Comparison of ENCODE assay signal across 8 cellular contexts in the genomic region with DNA sequence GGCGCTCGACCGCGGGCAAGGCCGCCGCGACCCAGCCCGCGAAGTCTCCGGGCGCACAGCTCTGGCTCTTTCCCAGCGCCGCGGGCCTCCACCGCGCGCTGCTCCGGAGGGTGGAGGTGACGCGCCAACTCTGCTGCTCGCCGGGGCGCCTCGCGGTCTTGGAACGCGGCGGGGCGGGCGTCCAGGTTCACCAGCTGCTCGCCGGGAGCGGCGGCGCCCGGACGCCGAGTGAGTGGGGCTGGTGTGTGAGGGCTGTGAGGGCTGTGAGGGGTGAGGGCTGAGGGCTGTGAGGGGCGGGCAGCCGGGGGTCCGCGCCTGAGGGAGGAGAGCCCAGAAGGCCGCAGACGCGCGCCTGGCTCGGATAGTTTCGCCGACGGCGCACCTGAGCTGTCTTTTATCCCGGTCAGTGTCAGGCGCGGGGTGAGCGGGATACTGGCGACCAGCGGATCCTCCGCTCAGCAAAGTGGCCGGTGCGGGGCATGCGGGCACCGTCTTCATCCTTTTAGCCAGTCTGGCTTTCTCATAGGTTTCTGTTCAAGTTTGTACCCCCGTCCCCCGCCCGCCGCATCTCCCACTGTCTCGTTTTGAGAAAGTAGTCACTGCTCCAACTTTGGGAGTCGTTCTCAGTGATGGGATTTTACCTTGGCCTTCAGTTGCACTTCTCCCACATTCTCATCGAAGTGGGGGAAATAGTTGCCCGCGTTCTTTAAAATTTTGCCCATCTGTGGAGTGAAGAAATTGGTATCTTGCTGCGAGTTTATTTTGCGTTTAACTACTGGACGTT. TPM values are rescaled to one million over a fixed set of nuclear protein-coding genes. Genes with fewer than 3 reads are reported as not detected.
DNase-seq lines count a peak whose midpoint lies in the region; ATAC-seq, FAIRE-seq and TF ChIP-seq lines count a peak whose summit lies in the region.

No MANE protein-coding gene starts in this region.

- peaks cover 0 to 7% (median 0%) of the 10 kb centered on the region in 11 experiments; a peak in 1 of 22 replicates for H3K36me3 ChIP-seq in BLaER1 treated with 17β-estradiol and CSF1 and Interleukin-3, amounts not matched to agents 10 nM and 100 nM
- H3K36me3 ChIP-seq in endothelial cell of umbilical vein (ENCODE audit: control insufficient read depth in 2 of 2, extremely low read depth in 1 of 2, insufficient read depth in 2 of 2, low read length in 2 of 2): no peaks in the 10 kb centered on the region
- H3K36me3 ChIP-seq in mucosa of stomach (ENCODE audit: control insufficient read depth, insufficient read depth, low read length): no peaks in the 10 kb centered on the region

- H3K4me2 ChIP-seq in BLaER1 treated with 17β-estradiol and CSF1 and Interleukin-3, amounts not matched to agents 10 nM and 100 nM: peak overlapping the region; percentile 80 to 95 (median 89)
- H3K4me2 ChIP-seq in endothelial cell of umbilical vein (ENCODE audit: insufficient read depth, low read length): peak overlapping the region; percentile 29

- POLR2A ChIA-PET in endothelial cell of umbilical vein (lab: Charles Lee): no interaction called here

- peaks cover 5 to 11% (median 9%) of the 10 kb centered on the region in 11 experiments; a peak in 19 of 22 replicates for H3K9me3 ChIP-seq in BLaER1 treated with 17β-estradiol and CSF1 and Interleukin-3, amounts not matched to agents 10 nM and 100 nM (replicated peaks in 1 of 11)
- H3K9me3 ChIP-seq in endothelial cell of umbilical vein (replicated peaks; ENCODE audit: control insufficient read depth, insufficient read depth, low read length) (no peaks in the 10 kb centered on the region), mucosa of stomach (ENCODE audit: control insufficient read depth, low read length) (no peaks in the 10 kb centered on the region)

- peaks cover 17% of the 10 kb centered on the region for H3K27me3 Mint-ChIP-seq in stimulated activated naive CD8-positive, alpha-beta T cell treated with anti-CD3 and anti-CD28 coated beads, Interleukin-15, amount 100 ng/mL, for 72 hours

- DNase-seq in GM19240 (ENCODE audit: insufficient read length, low spot score) (peak; percentile 15), endothelial cell of umbilical vein (ENCODE audit: low read depth, low spot score) (no peak), G401 (ENCODE audit: low spot score) (no peak)
- peak; percentile 6 for DNase-seq in activated CD4-positive, CD25-positive, alpha-beta regulatory T cell treated with anti-CD3 and anti-CD28 coated beads, Interleukin-2, amount 50 U/mL, for 16 hours (ENCODE audit: low read depth, low spot score)
- DNase-seq in stimulated activated naive CD8-positive, alpha-beta T cell treated with anti-CD3 and anti-CD28 coated beads, Interleukin-15, amount 100 ng/mL, for 72 hours: no peak

- no peaks in the 10 kb centered on the region for H3K9me1 ChIP-seq in endothelial cell of umbilical vein (replicated peaks; ENCODE audit: control insufficient read depth, extremely low read depth, insufficient read depth, low read length)

- H4K20me1 ChIP-seq in BLaER1 treated with 17β-estradiol and CSF1 and Interleukin-3, amounts not matched to agents 10 nM and 100 nM: peaks cover 0 to 3% (median 0%) of the 10 kb centered on the region in 11 experiments; a peak in 1 of 22 replicates
- H4K20me1 ChIP-seq in endothelial cell of umbilical vein (replicated peaks; ENCODE audit: control insufficient read depth, extremely low read depth, insufficient read depth, low read length): no peaks in the 10 kb centered on the region

- H3K9ac ChIP-seq in BLaER1 treated with 17β-estradiol and CSF1 and Interleukin-3, amounts not matched to agents 10 nM and 100 nM: peak overlapping the region; percentile 70 to 84 (median 80)
- no peak overlapping the region for H3K9ac ChIP-seq in endothelial cell of umbilical vein (replicated peaks; ENCODE audit: extremely low read depth, insufficient read depth, low read length)
- H3K9ac ChIP-seq in mucosa of stomach (ENCODE audit: low read length): peak overlapping the region; percentile 43

- H3K4me1 Mint-ChIP-seq in stimulated activated naive CD8-positive, alpha-beta T cell treated with anti-CD3 and anti-CD28 coated beads, Interleukin-15, amount 100 ng/mL, for 72 hours: peaks cover 24% of the 10 kb centered on the region

- H3K79me2 ChIP-seq in endothelial cell of umbilical vein (ENCODE audit: control insufficient read depth, insufficient read depth, low read length): no peaks in the 10 kb centered on the region

- peak overlapping the region; percentile 97 to 100 for H3K4me3 Mint-ChIP-seq in stimulated activated naive CD8-positive, alpha-beta T cell treated with anti-CD3 and anti-CD28 coated beads, Interleukin-15, amount 100 ng/mL, for 72 hours

- CTCF ChIA-PET in endothelial cell of umbilical vein (lab: Charles Lee): interaction anchor here (0.6 to 3.3 kb wide), 18 partner anchors 8 to 246 kb away, joined by 3 to 49 read pairs (median 4); partner anchors contain the start of genes HERC6, PPM1K and PYURF

- H3K27ac Mint-ChIP-seq in stimulated activated naive CD8-positive, alpha-beta T cell treated with anti-CD3 and anti-CD28 coated beads, Interleukin-15, amount 100 ng/mL, for 72 hours: peak overlapping the region; percentile 57 to 99

- peak overlapping the region; percentile 74 for H2AFZ ChIP-seq in endothelial cell of umbilical vein (ENCODE audit: low read depth, low read length)

- FAIRE-seq in endothelial cell of umbilical vein (lab: Jason Lieb, UNC): no peak

- TF ChIP-seq POLR2A in endothelial cell of umbilical vein (IDR thresholded peaks at IDR 0.05; ENCODE audit: low read depth, low read length): no peak

- H3K27me3 ChIP-seq in BLaER1 treated with 17β-estradiol and CSF1 and Interleukin-3, amounts not matched to agents 10 nM and 100 nM: peaks cover 11 to 30% (median 25%) of the 10 kb centered on the region in 11 experiments
- H3K27me3 ChIP-seq in endothelial cell of umbilical vein (ENCODE audit: control insufficient read depth in 2 of 2, insufficient read depth in 2 of 2, low read length in 2 of 2) (peaks cover 8 to 28% of the 10 kb centered on the region in 2 experiments), mucosa of stomach (ENCODE audit: control insufficient read depth, insufficient read depth, low read length) (peaks cover 18% of the 10 kb centered on the region)

- intact Hi-C loops in endothelial cell of umbilical vein (cut with micrococcal nuclease): loop anchor here (2.0 to 10.0 kb wide), 6 partner anchors 57 to 803 kb away; partner anchors contain the start of genes DMP1, HERC3 and PYURF

- BruUV-seq in endothelial cell of umbilical vein (replicated peaks; lab: Mats Ljungman, UMichigan): no TSS peak

- ATAC-seq in HG03196 (IDR thresholded peaks at IDR 0.05; ENCODE audit: unreplicated experiment): peak; percentile 34
- peak; percentile 75 for ATAC-seq in stimulated activated naive CD8-positive, alpha-beta T cell treated with anti-CD3 and anti-CD28 coated beads, Interleukin-15, amount 100 ng/mL, for 72 hours

- no peaks in the 10 kb centered on the region for H3K9me3 Mint-ChIP-seq in stimulated activated naive CD8-positive, alpha-beta T cell treated with anti-CD3 and anti-CD28 coated beads, Interleukin-15, amount 100 ng/mL, for 72 hours

- dilution Hi-C loops in endothelial cell of umbilical vein (cut with MboI; ENCODE audit: extremely low pct_ligation_motif_present, low sequenced_read_pairs): no loop called here

- H3K4me3 ChIP-seq in BLaER1 treated with 17β-estradiol and CSF1 and Interleukin-3, amounts not matched to agents 10 nM and 100 nM: peak overlapping the region; percentile 61 to 77 (median 70)
- peak overlapping the region in 2 of 3 experiments; percentile 18 to 43 for H3K4me3 ChIP-seq in endothelial cell of umbilical vein (replicated peaks in 1 of 3; ENCODE audit: insufficient read depth in 1 of 3, low read depth in 1 of 3, low read length in 3 of 3)
- peak overlapping the region; percentile 71 for H3K4me3 ChIP-seq in mucosa of stomach (ENCODE audit: low read length)

- no peak for TF ChIP-seq CTCF in endothelial cell of umbilical vein (IDR thresholded peaks at IDR 0.05; ENCODE audit: extremely low read depth in 1 of 2, insufficient read depth in 1 of 2, low read depth in 1 of 2, low read length in 2 of 2)

- H3K27ac ChIP-seq in BLaER1 treated with 17β-estradiol and CSF1 and Interleukin-3, amounts not matched to agents 10 nM and 100 nM: peak overlapping the region in 10 of 11 experiments; percentile 53 to 89 (median 85); a peak in 19 of 22 replicates
- H3K27ac ChIP-seq in endothelial cell of umbilical vein (ENCODE audit: insufficient read depth, low read depth, low read length): no peak overlapping the region

- H3K4me1 ChIP-seq in BLaER1 treated with 17β-estradiol and CSF1 and Interleukin-3, amounts not matched to agents 10 nM and 100 nM: peaks cover 14 to 34% (median 23%) of the 10 kb centered on the region in 10 experiments; a peak in 19 of 20 replicates
- H3K4me1 ChIP-seq in endothelial cell of umbilical vein (ENCODE audit: control insufficient read depth, extremely low read depth, insufficient read depth, low read length) (no peaks in the 10 kb centered on the region), mucosa of stomach (ENCODE audit: control insufficient read depth, insufficient read depth, low read length) (no peaks in the 10 kb centered on the region)

- in situ Hi-C loops in G401 (cut with HindIII; ENCODE audit: low sequenced_read_pairs): no loop called here

TF ChIP-seq in endothelial cell of umbilical vein, 7 proteins besides CTCF, POLR2A, EP300 and RAD21:
- TF ChIP-seq POLR2AphosphoS5 (IDR thresholded peaks at IDR 0.05; ENCODE audit: insufficient read depth, low read depth, low read length) (no peak), EZH2 (IDR thresholded peaks at IDR 0.05; ENCODE audit: borderline replicate concordance, low read depth, low read length, severe bottlenecking) (peak; percentile 82)

RNA-seq across cellular contexts. Expression of gene HERC5, which starts 0.6 kb away (rescaled TPM):
- 0.30 and 0.91 TPM in 2 replicates for total RNA-seq in endothelial cell of umbilical vein
- polyA plus RNA-seq in endothelial cell of umbilical vein: 0.19 and 0.25 TPM in 2 replicates
- polyA plus RNA-seq in endothelial cell of umbilical vein (2011; cell fraction: cytosol; rRNA removed): 0.21 and 0.25 TPM in 2 replicates
- polyA plus RNA-seq in endothelial cell of umbilical vein (2011; cell fraction: nucleus; rRNA removed): 0.40 and 0.63 TPM in 2 replicates
- 0.15 and 0.43 TPM in 2 replicates for polyA plus RNA-seq in endothelial cell of umbilical vein (2012)
- 0.07 and 0.32 TPM in 2 replicates for polyA minus RNA-seq in endothelial cell of umbilical vein
- 4.2 TPM for polyA minus RNA-seq in endothelial cell of umbilical vein (2011; cell fraction: cytosol; rRNA and poly(A)+ RNA removed)
- polyA minus RNA-seq in endothelial cell of umbilical vein (2011; cell fraction: nucleus; rRNA and poly(A)+ RNA removed): 0.72 and 1.2 TPM in 2 replicates
- total RNA-seq in G401 (2014; rRNA removed; shearing (Covaris generic)): 19.4 and 23.5 TPM in 2 replicates

Comparison
In these comparisons a context has a peak if more than half of its experiments do, and no peak if none do; other contexts are left out.
1. DNase-seq: peak in GM19240 (single experiment) and activated CD4-positive, CD25-positive, alpha-beta regulatory T cell treated with anti-CD3 and anti-CD28 coated beads, Interleukin-2, amount 50 U/mL, for 16 hours (single experiment); none in endothelial cell of umbilical vein (single experiment), stimulated activated naive CD8-positive, alpha-beta T cell treated with anti-CD3 and anti-CD28 coated beads, Interleukin-15, amount 100 ng/mL, for 72 hours (0 of 2) and G401 (single experiment).
2. RNA of gene HERC5, which starts 0.6 kb away (total RNA-seq): 19.4 to 23.5 TPM in G401; 0.30 to 0.91 TPM in endothelial cell of umbilical vein; every median in the first group is over 10 times any median in the second.
3. Peak in every context shown above with its lines, with median percentiles within 50 percentile points of each other: H3K4me3 ChIP-seq.